Comparison of ENCODE assay signal across 8 cellular contexts in the genomic region with DNA sequence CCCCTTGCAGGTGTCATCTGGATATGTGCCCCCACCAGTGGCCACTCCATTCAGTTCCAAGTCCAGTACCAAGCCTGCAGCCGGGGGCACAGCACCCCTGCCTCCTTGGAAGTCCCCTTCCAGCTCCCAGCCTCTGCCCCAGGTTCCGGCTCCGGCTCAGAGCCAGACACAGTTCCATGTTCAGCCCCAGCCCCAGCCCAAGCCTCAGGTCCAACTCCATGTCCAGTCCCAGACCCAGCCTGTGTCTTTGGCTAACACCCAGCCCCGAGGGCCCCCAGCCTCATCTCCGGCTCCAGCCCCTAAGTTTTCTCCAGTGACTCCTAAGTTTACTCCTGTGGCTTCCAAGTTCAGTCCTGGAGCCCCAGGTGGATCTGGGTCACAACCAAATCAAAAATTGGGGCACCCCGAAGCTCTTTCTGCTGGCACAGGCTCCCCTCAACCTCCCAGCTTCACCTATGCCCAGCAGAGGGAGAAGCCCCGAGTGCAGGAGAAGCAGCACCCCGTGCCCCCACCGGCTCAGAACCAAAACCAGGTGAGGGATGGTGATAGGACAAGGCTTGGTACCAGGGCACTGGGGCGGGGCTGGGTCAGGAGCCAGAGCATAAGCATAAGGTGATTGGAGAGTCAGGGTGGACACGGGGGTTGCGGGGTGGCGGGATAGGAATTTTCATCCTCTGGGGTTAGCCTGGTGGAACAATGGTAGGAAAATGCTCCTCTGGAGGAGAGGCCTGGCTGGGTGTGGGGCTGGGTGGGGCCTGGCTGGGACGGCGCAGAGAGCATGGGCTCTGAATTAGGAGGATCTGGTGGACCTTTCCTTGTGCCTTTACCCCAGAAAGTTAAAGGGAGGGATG. TPM values are rescaled to one million over a fixed set of nuclear protein-coding genes. Genes with fewer than 3 reads are reported as not detected.
DNase-seq lines count a peak whose midpoint lies in the region; ATAC-seq and TF ChIP-seq lines count a peak whose summit lies in the region.

No MANE protein-coding gene starts in this region.

- H3K4me3 ChIP-seq in sigmoid colon = peak overlapping the region; percentile 82 to 100 (median 91)
- no peak overlapping the region for H3K4me3 ChIP-seq in OCI-LY7 (ENCODE audit: low read depth, low read length, poor library complexity, severe bottlenecking)

- no peak for TF ChIP-seq POLR2A in sigmoid colon (IDR thresholded peaks at IDR 0.05)

- H3K4me1 ChIP-seq in sigmoid colon (peaks cover 0 to 80% (median 77%) of the 10 kb centered on the region in 4 donors), OCI-LY7 (ENCODE audit: insufficient read depth, low read length, poor library complexity, severe bottlenecking) (no peaks in the 10 kb centered on the region)

- 87 to 92% methylated on average over 15 of the region's 15 CpGs for WGBS in sigmoid colon, 2 donors

- no peaks in the 10 kb centered on the region for H3K79me2 ChIP-seq in OCI-LY7 (ENCODE audit: insufficient read depth, low read depth, low read length)

- H3K9me2 ChIP-seq in OCI-LY7 (ENCODE audit: insufficient read depth, low read length) = no peaks in the 10 kb centered on the region

- BruUV-seq in OCI-LY7 (replicated peaks; lab: Mats Ljungman, UMichigan) = no TSS peak

- peak overlapping the region; percentile 97 to 100 (median 100) for H3K27ac ChIP-seq in sigmoid colon
- H3K27ac ChIP-seq in OCI-LY7 (ENCODE audit: low read depth, low read length, poor library complexity, severe bottlenecking) = no peak overlapping the region

- H3K4me2 ChIP-seq in OCI-LY7 (ENCODE audit: low read length) = no peak overlapping the region

- TF ChIP-seq EP300 in sigmoid colon (IDR thresholded peaks at IDR 0.05) = no peak

- CTCF ChIA-PET in activated CD8-positive, alpha-beta T cell treated with anti-CD3 and anti-CD28 coated beads, Interleukin-2, amount 10 ng/mL, durations not matched to agents 7 days and 5 days (lab: Charles Lee) = interaction anchor here (1.2 to 2.8 kb wide), 6 partner anchors 8 to 142 kb away, joined by 3 to 12 read pairs (median 7); a partner anchor contains a TSS
- CTCF ChIA-PET in OCI-LY7 (lab: Charles Lee; ENCODE audit: unreplicated experiment) = no interaction called here

- no peak overlapping the region for H3K4me3 Mint-ChIP-seq in activated CD8-positive, alpha-beta T cell treated with anti-CD3 and anti-CD28 coated beads, Interleukin-2, amount 10 ng/mL, durations not matched to agents 7 days and 5 days

- peaks cover 4% of the 10 kb centered on the region for H3K36me3 Mint-ChIP-seq in activated CD8-positive, alpha-beta T cell treated with anti-CD3 and anti-CD28 coated beads, Interleukin-2, amount 10 ng/mL, durations not matched to agents 7 days and 5 days (ENCODE audit: low read depth)

- no peaks in the 10 kb centered on the region for H3K27me3 ChIP-seq in sigmoid colon

- no peaks in the 10 kb centered on the region for H3K9me3 Mint-ChIP-seq in activated CD8-positive, alpha-beta T cell treated with anti-CD3 and anti-CD28 coated beads, Interleukin-2, amount 10 ng/mL, durations not matched to agents 7 days and 5 days (ENCODE audit: insufficient read depth)

- TF ChIP-seq CTCF in sigmoid colon (IDR thresholded peaks at IDR 0.05) (no peak), OCI-LY7 (conservative IDR thresholded peaks at IDR 0.05; ENCODE audit: low read length) (no peak)

- H3K27me3 Mint-ChIP-seq in activated CD8-positive, alpha-beta T cell treated with anti-CD3 and anti-CD28 coated beads, Interleukin-2, amount 10 ng/mL, durations not matched to agents 7 days and 5 days (ENCODE audit: low read depth) = no peaks in the 10 kb centered on the region

- H3K36me3 ChIP-seq in sigmoid colon (peaks cover 0 to 19% (median 9%) of the 10 kb centered on the region in 4 donors), OCI-LY7 (ENCODE audit: insufficient read depth, low read length) (no peaks in the 10 kb centered on the region)

- H3K4me1 Mint-ChIP-seq in activated CD8-positive, alpha-beta T cell treated with anti-CD3 and anti-CD28 coated beads, Interleukin-2, amount 10 ng/mL, durations not matched to agents 7 days and 5 days (ENCODE audit: low read depth) = peaks cover 18% of the 10 kb centered on the region

- no peak for ATAC-seq in activated CD8-positive, alpha-beta T cell treated with anti-CD3 and anti-CD28 coated beads, Interleukin-2, amount 10 ng/mL, durations not matched to agents 7 days and 5 days
- ATAC-seq in left ventricle myocardium superior = no peak

- H3K9me3 ChIP-seq in sigmoid colon (no peaks in the 10 kb centered on the region), OCI-LY7 (ENCODE audit: low read length) (no peaks in the 10 kb centered on the region)

- peak; percentile 15 for DNase-seq in GM03348 (ENCODE audit: low spot score)
- no peak for DNase-seq in activated CD8-positive, alpha-beta T cell treated with anti-CD3 and anti-CD28 coated beads, Interleukin-2, amount 10 ng/mL, durations not matched to agents 7 days and 5 days
- peak; percentile 31 for DNase-seq in left ventricle myocardium superior
- DNase-seq in sigmoid colon = peak; percentile 71
- no peak for DNase-seq in NCI-H1092 treated with DMSO at 0.1 percent for 48 hours (lab: John Stamatoyannopoulos, UW)
- DNase-seq in OCI-LY7 (ENCODE audit: low spot score) = no peak
- DNase-seq in NCI-H526 treated with DMSO at 0.1 percent for 48 hours (lab: John Stamatoyannopoulos, UW) = no peak
- DNase-seq in activated effector memory CD4-positive, alpha-beta T cell treated with Interleukin-2 at 50 U/mL for 16 hours = no peak

- H3K27ac Mint-ChIP-seq in activated CD8-positive, alpha-beta T cell treated with anti-CD3 and anti-CD28 coated beads, Interleukin-2, amount 10 ng/mL, durations not matched to agents 7 days and 5 days = peak overlapping the region; percentile 47

- H2AFZ ChIP-seq in OCI-LY7 (ENCODE audit: low read length) = no peak overlapping the region

- intact Hi-C loops in left ventricle myocardium superior (cut with micrococcal nuclease) = no loop called here
- intact Hi-C loops in sigmoid colon (cut with DNase I) = loop anchor here (5.0 to 10.0 kb wide), 5 partner anchors 34 to 528 kb away; a partner anchor contains a TSS
- intact Hi-C loops in OCI-LY7 (cut with micrococcal nuclease; ENCODE audit: unreplicated experiment) = no loop called here

- POLR2A ChIA-PET in activated CD8-positive, alpha-beta T cell treated with anti-CD3 and anti-CD28 coated beads, Interleukin-2, amount 10 ng/mL, durations not matched to agents 7 days and 5 days (lab: Charles Lee) = interaction anchor here (2.7 kb wide), 1 partner anchor 24 kb away, joined by 18 read pairs; no protein-coding TSS in a partner anchor
- POLR2A ChIA-PET in OCI-LY7 (lab: Charles Lee) = no interaction called here

- no peaks in the 10 kb centered on the region for H4K20me1 ChIP-seq in OCI-LY7 (ENCODE audit: insufficient read depth, low read length)

RNA-seq across cellular contexts. Expression of a gene that starts 1.9 kb away (rescaled TPM):
- 100 to 1,000 TPM; 179 to 192 TPM for total RNA-seq in activated CD8-positive, alpha-beta T cell treated with anti-CD3 and anti-CD28 coated beads, Interleukin-2, amount 10 ng/mL, durations not matched to agents 7 days and 5 days
- total RNA-seq in left ventricle myocardium superior (73.9 TPM), sigmoid colon (100 to 1,000 TPM in 2 of 4 donors, 10 to 100 TPM in 2; 67.3 to 218 (median 120) TPM), OCI-LY7 (2022) (2.8 and 4.2 TPM in 2 replicates)
- 10 to 100 TPM; 34.4 to 91.3 (median 46.8) TPM for polyA plus RNA-seq in sigmoid colon
- total RNA-seq in OCI-LY7 (2014; rRNA removed; shearing (Covaris generic)) = 0.31 and 0.44 TPM in 2 replicates

RNA-seq across cellular contexts. Expression of a gene that starts 20.5 kb away (rescaled TPM):
- 1 to 10 TPM; 2.2 to 2.4 TPM for total RNA-seq in activated CD8-positive, alpha-beta T cell treated with anti-CD3 and anti-CD28 coated beads, Interleukin-2, amount 10 ng/mL, durations not matched to agents 7 days and 5 days
- 0.57 TPM for total RNA-seq in left ventricle myocardium superior
- 10 to 100 TPM in 1 of 4 donors, 1 to 10 TPM in 3; 6.4 to 15.7 (median 6.8) TPM for total RNA-seq in sigmoid colon
- polyA plus RNA-seq in sigmoid colon = 1 to 10 TPM in 1 of 3 donors, under 1 TPM in 2; under 0.01 to 2.0 (median under 0.01) TPM
- not detected in 2 replicates for total RNA-seq in OCI-LY7 (2014; rRNA removed; shearing (Covaris generic))
- total RNA-seq in OCI-LY7 (2022) = not detected in 2 replicates

RNA-seq across cellular contexts. Expression of a gene that starts 25.6 kb away (rescaled TPM):
- 10 to 100 TPM; 12.4 to 15.7 TPM for total RNA-seq in activated CD8-positive, alpha-beta T cell treated with anti-CD3 and anti-CD28 coated beads, Interleukin-2, amount 10 ng/mL, durations not matched to agents 7 days and 5 days
- total RNA-seq in left ventricle myocardium superior (not detected), sigmoid colon (1 to 10 TPM in 1 of 4 donors, under 1 TPM in 1, not detected in 2; 0.14 to 1.5 TPM), OCI-LY7 (2022) (not detected in 2 replicates)
- polyA plus RNA-seq in sigmoid colon = 10 to 100 TPM in 1 of 3 donors, 1 to 10 TPM in 1, under 1 TPM in 1; 0.92 to 10.2 (median 4.2) TPM
- total RNA-seq in OCI-LY7 (2014; rRNA removed; shearing (Covaris generic)) = not detected in 2 replicates

Comparison
In these comparisons a context has a peak if more than half of its experiments do, and no peak if none do; other contexts are left out.
1. DNase-seq: peak in GM03348 (single experiment), left ventricle myocardium superior (single experiment) and sigmoid colon (single experiment); none in activated CD8-positive, alpha-beta T cell treated with anti-CD3 and anti-CD28 coated beads, Interleukin-2, amount 10 ng/mL, durations not matched to agents 7 days and 5 days (single experiment), NCI-H1092 treated with DMSO at 0.1 percent for 48 hours (single experiment), OCI-LY7 (single experiment), NCI-H526 treated with DMSO at 0.1 percent for 48 hours (single experiment) and activated effector memory CD4-positive, alpha-beta T cell treated with Interleukin-2 at 50 U/mL for 16 hours (single experiment).
2. RNA of a gene that starts 1.9 kb away (total RNA-seq): 179 to 192 TPM in activated CD8-positive, alpha-beta T cell treated with anti-CD3 and anti-CD28 coated beads, Interleukin-2, amount 10 ng/mL, durations not matched to agents 7 days and 5 days, 67.3 to 218 TPM in sigmoid colon and 73.9 TPM in left ventricle myocardium superior (single experiment); 0.31 to 4.2 TPM in OCI-LY7; every median in the first group is over 10 times any median in the second.
3. RNA of a gene that starts 25.6 kb away (total RNA-seq): 12.4 to 15.7 TPM in activated CD8-positive, alpha-beta T cell treated with anti-CD3 and anti-CD28 coated beads, Interleukin-2, amount 10 ng/mL, durations not matched to agents 7 days and 5 days; not detected in left ventricle myocardium superior (single experiment), 0.14 to 1.5 TPM in sigmoid colon and not detected in OCI-LY7; every median in the first group is over 4 times any median in the second.